In the genomic region with DNA sequence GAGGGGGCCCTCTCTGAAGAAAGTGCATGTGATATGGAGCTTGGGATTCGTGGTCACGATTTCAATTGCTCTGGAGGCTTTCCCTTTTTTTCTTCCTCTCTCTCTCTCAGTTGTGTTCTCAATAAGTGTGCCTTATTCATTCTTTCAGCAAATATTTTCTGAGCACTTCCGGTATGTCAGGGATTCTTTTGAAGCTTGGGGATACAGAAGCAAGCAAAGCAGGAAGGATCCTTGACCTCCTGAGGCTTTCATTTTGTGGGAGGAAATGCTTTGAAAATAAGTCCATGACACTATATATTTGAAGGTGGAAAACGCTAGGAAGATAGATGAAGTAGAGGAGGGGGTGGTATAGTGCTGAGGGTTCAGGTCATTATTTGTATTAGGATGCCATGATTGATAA, we compare ENCODE assay signal across 17 cellular contexts. TPM values are rescaled to one million over a fixed set of nuclear protein-coding genes. Genes with fewer than 3 reads are reported as not detected.
A peak's percentile ranks its signal among the peaks of the same experiment; 100 is the strongest.
DNase-seq lines count a peak whose midpoint lies in the region; ATAC-seq and TF ChIP-seq lines count a peak whose summit lies in the region.
"Had no signal": no experiment of that assay in that cellular context is flagged by ENCODE, and none has a peak within 500 bp of the region (broad histone marks: within the 10 kb centered on the region; RNA-seq: fewer than 3 reads in every experiment).

No MANE protein-coding gene starts in this region.

- H3K27ac ChIP-seq in SJSA1 = peak overlapping the region; percentile 96
- H3K27ac ChIP-seq: BLaER1 had no signal

- DNase-seq in Caco-2 (no peak), SJSA1 (ENCODE audit: low read depth in 1 of 2, low spot score in 2 of 2) (peak in 1 of 2 experiments; percentile 28), dermis blood vessel endothelial cell (peak; percentile 13), medulla oblongata (ENCODE audit: extremely low spot score) (no peak)
- no peak for DNase-seq in activated naive CD4-positive, alpha-beta T cell treated with anti-CD3 and anti-CD28 coated beads, Interleukin-2, amount 50 U/mL, for 16 hours
- no peak for DNase-seq in activated naive CD4-positive, alpha-beta T cell treated with anti-CD3 and anti-CD28 coated beads, Interleukin-2, amount 50 U/mL, for 72 hours (ENCODE audit: low spot score in 2 of 2)
- DNase-seq: CD4-positive, CD25-positive, alpha-beta regulatory T cell; CD8-positive, alpha-beta T cell; DMS 273 treated with DMSO at 0.1 percent for 48 hours; DMS79; EL; GDM1; H9 had no signal

- H3K4me1 ChIP-seq in Caco-2 (peaks cover 37% of the 10 kb centered on the region), SJSA1 (replicated peaks) (peaks cover 55% of the 10 kb centered on the region)
- H3K4me1 ChIP-seq: BLaER1 had no signal

- no peak for TF ChIP-seq CTCF in Caco-2 (IDR thresholded peaks at IDR 0.05; ENCODE audit: insufficient read depth in 1 of 2, low read depth in 1 of 2, low read length in 1 of 2, severe bottlenecking in 1 of 2, unreplicated experiment in 1 of 2)

- peaks cover 6% of the 10 kb centered on the region for H3K36me3 Mint-ChIP-seq in Caco-2 (ENCODE audit: insufficient read depth, unreplicated experiment)
- no peaks in the 10 kb centered on the region for H3K36me3 Mint-ChIP-seq in activated naive CD4-positive, alpha-beta T cell treated with anti-CD3 and anti-CD28 coated beads, Interleukin-2, amount 50 U/mL, for 72 hours
- H3K36me3 Mint-ChIP-seq: CD4-positive, CD25-positive, alpha-beta regulatory T cell; CD8-positive, alpha-beta T cell had no signal

- H3K27ac Mint-ChIP-seq in Caco-2 (ENCODE audit: unreplicated experiment) = peak overlapping the region; percentile 77
- H3K27ac Mint-ChIP-seq in activated naive CD4-positive, alpha-beta T cell treated with anti-CD3 and anti-CD28 coated beads, Interleukin-2, amount 50 U/mL, for 72 hours = no peak overlapping the region
- H3K27ac Mint-ChIP-seq: B cell; CD4-positive, CD25-positive, alpha-beta regulatory T cell; CD8-positive, alpha-beta T cell; GM23338; H9 had no signal

- no peak overlapping the region for H3K4me3 ChIP-seq in Caco-2 (ENCODE audit: low read depth, low read length)
- no peak overlapping the region for H3K4me3 ChIP-seq in SJSA1
- H3K4me3 ChIP-seq: BLaER1, GM23338 had no signal

- CTCF ChIA-PET in Caco-2 (lab: Charles Lee) = no interaction called here

- intact Hi-C loops in Caco-2 (cut with micrococcal nuclease; ENCODE audit: unreplicated experiment) = no loop called here

- H3K36me3 ChIP-seq in Caco-2 (ENCODE audit: control insufficient read depth, insufficient read depth, low read length) (no peaks in the 10 kb centered on the region), SJSA1 (no peaks in the 10 kb centered on the region)
- H3K36me3 ChIP-seq: BLaER1 had no signal

- H3K27me3 ChIP-seq in Caco-2 (replicated peaks; ENCODE audit: control insufficient read depth, insufficient read depth, low read length) (no peaks in the 10 kb centered on the region), SJSA1 (replicated peaks) (no peaks in the 10 kb centered on the region)

- H3K4me1 Mint-ChIP-seq in Caco-2 (ENCODE audit: low read depth, unreplicated experiment) = peaks cover 24% of the 10 kb centered on the region
- H3K4me1 Mint-ChIP-seq: B cell; CD4-positive, CD25-positive, alpha-beta regulatory T cell; GM23338 had no signal

- POLR2A ChIA-PET in Caco-2 (lab: Charles Lee) = no interaction called here

- BruUV-seq in Caco-2 (replicated peaks; lab: Mats Ljungman, UMichigan) = no TSS peak

- H3K9me3 ChIP-seq in Caco-2 = no peaks in the 10 kb centered on the region
- no peaks in the 10 kb centered on the region for H3K9me3 ChIP-seq in SJSA1 (replicated peaks)
- H3K9me3 ChIP-seq: BLaER1 had no signal

- peak overlapping the region; percentile 30 for H3K4me3 Mint-ChIP-seq in Caco-2 (ENCODE audit: unreplicated experiment)
- H3K4me3 Mint-ChIP-seq: B cell; CD4-positive, CD25-positive, alpha-beta regulatory T cell; CD8-positive, alpha-beta T cell; GM23338; H9 had no signal

- ATAC-seq in activated naive CD4-positive, alpha-beta T cell treated with anti-CD3 and anti-CD28 coated beads, Interleukin-2, amount 50 U/mL, for 72 hours = no peak
- ATAC-seq: CD8-positive, alpha-beta T cell; GM23338; HCT116 had no signal

- peaks cover 17% of the 10 kb centered on the region for H3K9me3 Mint-ChIP-seq in Caco-2 (ENCODE audit: unreplicated experiment)
- peaks cover 0 to 3% of the 10 kb centered on the region in 2 donors for H3K9me3 Mint-ChIP-seq in activated naive CD4-positive, alpha-beta T cell treated with anti-CD3 and anti-CD28 coated beads, Interleukin-2, amount 50 U/mL, for 72 hours
- H3K9me3 Mint-ChIP-seq: CD8-positive, alpha-beta T cell; GM23338 had no signal

- no peaks in the 10 kb centered on the region for H3K27me3 Mint-ChIP-seq in Caco-2 (ENCODE audit: insufficient read depth, unreplicated experiment)
- H3K27me3 Mint-ChIP-seq: B cell; CD4-positive, CD25-positive, alpha-beta regulatory T cell had no signal

RNA-seq across cellular contexts. Expression of gene GABRE, which starts 12.6 kb away (rescaled TPM):
- 39.8 and 40.4 TPM in 2 replicates for total RNA-seq in Caco-2 (2022)
- 9.8 and 17.1 TPM in 2 replicates for total RNA-seq in SJSA1 (2014; rRNA removed; shearing (Covaris generic))
- 8.4 and 28.1 TPM in 2 replicates for total RNA-seq in dermis blood vessel endothelial cell
- not detected for total RNA-seq in activated naive CD4-positive, alpha-beta T cell treated with anti-CD3 and anti-CD28 coated beads, Interleukin-2, amount 50 U/mL, for 72 hours
- total RNA-seq: B cell; CD4-positive, CD25-positive, alpha-beta regulatory T cell; CD8-positive, alpha-beta T cell had no signal
